ENCODE assay signal across 32 cellular contexts in genomic region chr3:45021936-45022335, GRCh38. TPM values are rescaled to one million over a fixed set of nuclear protein-coding genes. Genes with fewer than 3 reads are reported as not detected.
"Had no signal": no experiment of that assay in that cellular context is flagged by ENCODE, and none has a peak within 500 bp of the region (broad histone marks: within the 10 kb centered on the region; RNA-seq: fewer than 3 reads in every experiment).

No MANE protein-coding gene starts in this region.

- H3K4me3 Mint-ChIP-seq: activated CD4-positive, alpha-beta memory T cell treated with anti-CD3 and anti-CD28 coated beads, Interleukin-2, amount 10 ng/mL, durations not matched to agents 7 days and 5 days; activated CD4-positive, alpha-beta T cell treated with anti-CD3 and anti-CD28 coated beads, Interleukin-2, amount 10 ng/mL, durations not matched to agents 7 days and 5 days; activated naive CD4-positive, alpha-beta T cell treated with anti-CD3 and anti-CD28 coated beads, Interleukin-2, amount 10 ng/mL, durations not matched to agents 7 days and 5 days; activated naive CD8-positive, alpha-beta T cell treated with anti-CD3 and anti-CD28 coated beads, Interleukin-2, amount 10 ng/mL, durations not matched to agents 7 days and 5 days; activated T-cell treated with anti-CD3 and anti-CD28 coated beads, Interleukin-2, amount 50 U/mL, for 24 hours; dendritic cell treated with granulocyte-macrophage colony-stimulating factor and Interleukin-4, amounts not matched to agents 40 ng/mL and 50 ng/mL, for 4 days; endodermal cell; neural crest cell; stimulated activated effector memory CD8-positive, alpha-beta T cell treated with anti-CD3 and anti-CD28 coated beads, Interleukin-12 subunit alpha, Interleukin-12 subunit beta, amount 100 ng/mL, for 72 hours; stimulated activated naive CD8-positive, alpha-beta T cell treated with anti-CD3 and anti-CD28 coated beads, Interleukin-15, Interleukin-2, amounts not matched to agents 100 ng/mL and 50 ng/mL, for 24 hours; T-helper 1 cell treated with Interleukin-12 subunit alpha and Interleukin-12 subunit beta and Interleukin-4 antibody, amounts not matched to agents 30 μg/mL and 1 μg/mL, for 36 hours had no signal

- H3K27me3 Mint-ChIP-seq: activated T-cell treated with anti-CD3 and anti-CD28 coated beads, Interleukin-2, amount 50 U/mL, for 24 hours; stimulated activated naive CD8-positive, alpha-beta T cell treated with anti-CD3 and anti-CD28 coated beads, Interleukin-15, Interleukin-2, amounts not matched to agents 100 ng/mL and 50 ng/mL, for 24 hours had no signal

- H3K27ac ChIP-seq: brain microvascular endothelial cell, hepatocyte, parathyroid adenoma, psoas muscle, WERI-Rb-1 had no signal

- ATAC-seq: activated CD4-positive, CD25-positive, alpha-beta regulatory T cell treated with anti-CD3 and anti-CD28 coated beads, Interleukin-2, amount 50 U/mL, for 24 hours; esophagus mucosa; stimulated activated effector memory CD8-positive, alpha-beta T cell treated with anti-CD3 and anti-CD28 coated beads, Interleukin-12 subunit alpha, Interleukin-12 subunit beta, amount 100 ng/mL, for 72 hours had no signal

- H3K4me2 ChIP-seq: hepatocyte had no signal

- H2AFZ ChIP-seq: hepatocyte, parathyroid adenoma had no signal

- H3K36me3 Mint-ChIP-seq: stimulated activated effector memory CD8-positive, alpha-beta T cell treated with anti-CD3 and anti-CD28 coated beads, Interleukin-12 subunit alpha, Interleukin-12 subunit beta, amount 100 ng/mL, for 72 hours had no signal

- H3K79me2 ChIP-seq: hepatocyte, parathyroid adenoma had no signal

- H3K9ac ChIP-seq: parathyroid adenoma had no signal

- H3K9me3 Mint-ChIP-seq: activated CD4-positive, alpha-beta memory T cell treated with anti-CD3 and anti-CD28 coated beads, Interleukin-2, amount 10 ng/mL, durations not matched to agents 7 days and 5 days; activated CD4-positive, alpha-beta T cell treated with anti-CD3 and anti-CD28 coated beads, Interleukin-2, amount 10 ng/mL, durations not matched to agents 7 days and 5 days; activated naive CD4-positive, alpha-beta T cell treated with anti-CD3 and anti-CD28 coated beads, Interleukin-2, amount 10 ng/mL, durations not matched to agents 7 days and 5 days; activated naive CD8-positive, alpha-beta T cell treated with anti-CD3 and anti-CD28 coated beads, Interleukin-2, amount 10 ng/mL, durations not matched to agents 7 days and 5 days; activated T-cell treated with anti-CD3 and anti-CD28 coated beads, Interleukin-2, amount 50 U/mL, for 24 hours; dendritic cell treated with granulocyte-macrophage colony-stimulating factor and Interleukin-4, amounts not matched to agents 40 ng/mL and 50 ng/mL, for 4 days; endodermal cell; neural crest cell; stimulated activated effector memory CD8-positive, alpha-beta T cell treated with anti-CD3 and anti-CD28 coated beads, Interleukin-12 subunit alpha, Interleukin-12 subunit beta, amount 100 ng/mL, for 72 hours; stimulated activated naive CD8-positive, alpha-beta T cell treated with anti-CD3 and anti-CD28 coated beads, Interleukin-15, Interleukin-2, amounts not matched to agents 100 ng/mL and 50 ng/mL, for 24 hours; T-helper 1 cell treated with Interleukin-12 subunit alpha and Interleukin-12 subunit beta and Interleukin-4 antibody, amounts not matched to agents 30 μg/mL and 1 μg/mL, for 36 hours had no signal

- H3K27ac Mint-ChIP-seq: activated CD4-positive, alpha-beta memory T cell treated with anti-CD3 and anti-CD28 coated beads, Interleukin-2, amount 10 ng/mL, durations not matched to agents 7 days and 5 days; activated CD4-positive, alpha-beta T cell treated with anti-CD3 and anti-CD28 coated beads, Interleukin-2, amount 10 ng/mL, durations not matched to agents 7 days and 5 days; activated naive CD4-positive, alpha-beta T cell treated with anti-CD3 and anti-CD28 coated beads, Interleukin-2, amount 10 ng/mL, durations not matched to agents 7 days and 5 days; activated naive CD8-positive, alpha-beta T cell treated with anti-CD3 and anti-CD28 coated beads, Interleukin-2, amount 10 ng/mL, durations not matched to agents 7 days and 5 days; activated T-cell treated with anti-CD3 and anti-CD28 coated beads, Interleukin-2, amount 50 U/mL, for 24 hours; endodermal cell; stimulated activated effector memory CD8-positive, alpha-beta T cell treated with anti-CD3 and anti-CD28 coated beads, Interleukin-12 subunit alpha, Interleukin-12 subunit beta, amount 100 ng/mL, for 72 hours; stimulated activated naive CD8-positive, alpha-beta T cell treated with anti-CD3 and anti-CD28 coated beads, Interleukin-15, Interleukin-2, amounts not matched to agents 100 ng/mL and 50 ng/mL, for 24 hours; T-helper 1 cell treated with Interleukin-12 subunit alpha and Interleukin-12 subunit beta and Interleukin-4 antibody, amounts not matched to agents 30 μg/mL and 1 μg/mL, for 36 hours had no signal

- H3K9me3 ChIP-seq: psoas muscle, sigmoid colon, upper lobe of left lung had no signal

- H3K27me3 ChIP-seq: brain microvascular endothelial cell, hepatocyte, sigmoid colon, upper lobe of left lung had no signal

- H3K36me3 ChIP-seq: brain microvascular endothelial cell, sigmoid colon, upper lobe of left lung, WERI-Rb-1 had no signal

- DNase-seq: activated CD4-positive, alpha-beta memory T cell treated with anti-CD3 and anti-CD28 coated beads, Interleukin-2, amount 10 ng/mL, durations not matched to agents 7 days and 5 days; activated CD4-positive, alpha-beta T cell treated with anti-CD3 and anti-CD28 coated beads, Interleukin-2, amount 10 ng/mL, durations not matched to agents 7 days and 5 days; activated CD8-positive, alpha-beta memory T cell treated with anti-CD3 and anti-CD28 coated beads, Interleukin-2, amount 50 U/mL, for 48 hours; activated gamma-delta T cell; activated naive CD4-positive, alpha-beta T cell treated with anti-CD3 and anti-CD28 coated beads, Interleukin-2, amount 10 ng/mL, durations not matched to agents 7 days and 5 days; activated naive CD8-positive, alpha-beta T cell treated with anti-CD3 and anti-CD28 coated beads, Interleukin-2, amount 10 ng/mL, durations not matched to agents 7 days and 5 days; activated T-cell treated with anti-CD3 and anti-CD28 coated beads, Interleukin-2, amount 50 U/mL, for 24 hours; amniotic stem cell; brain microvascular endothelial cell; central memory CD4-positive, alpha-beta T cell; endodermal cell; foreskin melanocyte; islet precursor cell; mesenchymal stem cell; nucleus accumbens; small intestine; stimulated activated CD4-positive, alpha-beta T cell treated with anti-CD3 and anti-CD28 coated beads, Interleukin-4, amount 100 ng/mL, for 24 hours; SW 1271; T1000; upper lobe of left lung; WERI-Rb-1 had no signal

- H3K4me3 ChIP-seq: hepatocyte, psoas muscle, sigmoid colon, upper lobe of left lung had no signal

RNA-seq across cellular contexts. Expression of gene CLEC3B, which starts 4.2 kb away (rescaled TPM):
- total RNA-seq: activated CD4-positive, alpha-beta memory T cell treated with anti-CD3 and anti-CD28 coated beads, Interleukin-2, amount 10 ng/mL, durations not matched to agents 7 days and 5 days; endodermal cell; neural crest cell had no signal
